ENCODE assay signal across 17 cellular contexts in the genomic region with DNA sequence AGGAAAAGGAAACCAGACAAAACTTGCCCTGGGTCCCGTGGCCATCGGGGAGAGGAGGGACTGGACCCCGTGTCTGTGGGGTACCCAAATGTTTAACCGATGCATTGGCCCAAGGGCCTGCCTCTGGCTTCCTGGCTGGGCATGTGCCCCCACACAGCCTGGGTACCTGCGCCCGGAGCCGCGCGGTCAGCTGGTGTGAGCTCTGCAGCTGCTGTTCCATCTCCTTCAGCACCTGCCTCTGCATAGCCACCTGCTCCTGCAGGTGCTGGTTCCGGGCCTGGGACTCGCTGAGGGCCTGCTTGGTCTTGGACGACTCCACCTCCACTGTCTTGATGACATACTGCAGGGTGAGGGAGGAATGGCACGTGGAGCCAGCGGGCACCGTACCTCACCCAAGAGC.
"Had no signal": no experiment of that assay in that cellular context is flagged by ENCODE, and none has a peak within 500 bp of the region (broad histone marks: within the 10 kb centered on the region; RNA-seq: fewer than 3 reads in every experiment).

No MANE protein-coding gene starts in this region.

- H3K27me3 Mint-ChIP-seq: dendritic cell treated with granulocyte-macrophage colony-stimulating factor and Interleukin-4, amounts not matched to agents 40 ng/mL and 50 ng/mL, for 4 days; naive B cell; stimulated activated naive B cell treated with anti-CD40 and anti-IgM and Interleukin-4, amounts not matched to agents 10 μg/mL and 1 μg/mL and 100 μg/mL, for 72 hours had no signal

- H3K9me3 Mint-ChIP-seq: dendritic cell treated with granulocyte-macrophage colony-stimulating factor and Interleukin-4, amounts not matched to agents 40 ng/mL and 50 ng/mL, for 4 days; naive B cell; nephron progenitor cell had no signal

- DNase-seq: esophagus squamous epithelium; foreskin fibroblast; left colon; left ventricle myocardium superior; mesenchymal stem cell; midbrain; naive B cell; nephron progenitor cell; spleen; stimulated activated CD4-positive, alpha-beta T cell treated with anti-CD3 and anti-CD28 coated beads, Interleukin-15, amount 100 ng/mL, for 24 hours; stimulated activated CD4-positive, alpha-beta T cell treated with anti-CD3 and anti-CD28 coated beads, Interleukin-1b, Interleukin-23, amount 100 ng/mL, for 48 hours; stimulated activated CD4-positive, alpha-beta T cell treated with anti-CD3 and anti-CD28 coated beads, Interleukin-4, amount 100 ng/mL, for 24 hours; stimulated activated naive B cell treated with anti-CD40 and anti-IgM and Interleukin-4, amounts not matched to agents 10 μg/mL and 1 μg/mL and 100 μg/mL, for 72 hours; trophoblast cell had no signal

- H3K9me3 ChIP-seq: esophagus squamous epithelium, gastroesophageal sphincter, spleen had no signal

- H3K27ac ChIP-seq: esophagus squamous epithelium, gastroesophageal sphincter, spleen had no signal

- H3K4me1 Mint-ChIP-seq: naive B cell had no signal

- H3K4me1 ChIP-seq: esophagus squamous epithelium, gastroesophageal sphincter, spleen had no signal

- H3K27ac Mint-ChIP-seq: dendritic cell treated with granulocyte-macrophage colony-stimulating factor and Interleukin-4, amounts not matched to agents 40 ng/mL and 50 ng/mL, for 4 days; naive B cell; nephron progenitor cell; stimulated activated naive B cell treated with anti-CD40 and anti-IgM and Interleukin-4, amounts not matched to agents 10 μg/mL and 1 μg/mL and 100 μg/mL, for 72 hours had no signal

- H3K27me3 ChIP-seq: esophagus squamous epithelium, gastroesophageal sphincter, spleen had no signal

- H3K36me3 Mint-ChIP-seq: naive B cell; stimulated activated naive B cell treated with anti-CD40 and anti-IgM and Interleukin-4, amounts not matched to agents 10 μg/mL and 1 μg/mL and 100 μg/mL, for 72 hours had no signal

- H3K4me3 Mint-ChIP-seq: dendritic cell treated with granulocyte-macrophage colony-stimulating factor and Interleukin-4, amounts not matched to agents 40 ng/mL and 50 ng/mL, for 4 days; naive B cell; nephron progenitor cell; stimulated activated naive B cell treated with anti-CD40 and anti-IgM and Interleukin-4, amounts not matched to agents 10 μg/mL and 1 μg/mL and 100 μg/mL, for 72 hours had no signal

- H3K4me3 ChIP-seq: esophagus squamous epithelium, gastroesophageal sphincter, lung, spleen had no signal
